In the genomic region with DNA sequence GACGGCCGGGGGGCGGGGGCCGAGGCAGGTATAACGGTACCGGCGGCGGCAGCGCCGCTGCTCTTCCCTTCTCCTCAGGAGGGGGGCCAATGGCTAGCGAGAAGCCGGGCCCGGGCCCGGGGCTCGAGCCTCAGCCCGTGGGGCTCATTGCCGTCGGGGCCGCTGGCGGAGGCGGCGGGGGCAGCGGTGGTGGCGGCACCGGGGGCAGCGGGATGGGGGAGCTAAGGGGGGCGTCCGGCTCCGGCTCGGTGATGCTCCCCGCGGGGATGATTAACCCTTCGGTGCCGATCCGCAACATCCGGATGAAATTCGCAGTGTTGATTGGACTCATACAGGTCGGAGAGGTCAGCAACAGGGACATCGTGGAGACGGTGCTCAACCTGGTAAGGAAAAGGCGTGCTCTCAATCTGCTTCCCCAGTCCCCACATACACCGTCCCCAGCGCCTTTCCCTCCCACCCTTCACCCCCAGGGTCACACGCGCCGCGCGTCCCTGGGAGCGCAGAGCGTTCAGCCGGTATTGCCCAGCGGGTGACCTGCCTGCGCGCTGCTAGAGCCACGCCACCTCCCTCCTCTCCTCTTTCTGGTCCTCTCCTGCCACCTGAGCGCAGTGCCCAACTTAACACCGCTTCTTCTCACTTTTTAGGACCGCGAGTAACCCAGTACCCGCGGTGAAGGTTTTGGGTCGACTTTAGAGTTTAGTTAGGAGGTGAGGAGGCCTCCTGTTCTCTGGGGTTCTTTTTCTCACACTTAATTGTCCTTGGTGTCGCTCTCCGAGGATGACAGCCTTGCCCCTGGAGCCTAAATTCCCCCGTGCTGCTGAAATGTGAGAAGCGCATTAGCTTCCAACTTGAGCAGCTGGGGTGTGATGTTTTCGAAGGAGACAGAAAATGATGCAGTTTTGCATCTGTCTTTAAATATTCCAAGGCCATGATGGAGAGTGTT, we compare ENCODE assay signal across 7 cellular contexts. TPM values are rescaled to one million over a fixed set of nuclear protein-coding genes. Genes with fewer than 3 reads are reported as not detected.
DNase-seq lines count a peak whose midpoint lies in the region; ATAC-seq, FAIRE-seq and TF ChIP-seq lines count a peak whose summit lies in the region.

No MANE protein-coding gene starts in this region.

- H3K9me3 ChIP-seq in H9 (ENCODE audit: control insufficient read depth, low read depth, low read length) (no peaks in the 10 kb centered on the region), iPS DF 6.9 (ENCODE audit: control insufficient read depth, insufficient read depth, low read length) (no peaks in the 10 kb centered on the region)

- H2BK20ac ChIP-seq in H9 (ENCODE audit: low read depth, low read length, poor library complexity, severe bottlenecking): no peak overlapping the region

- peaks cover 0 to 2% of the 10 kb centered on the region in 2 experiments; a peak in 1 of 5 replicates for H3K9me3 Mint-ChIP-seq in H9

- no peak overlapping the region for H2AK5ac ChIP-seq in H9 (ENCODE audit: insufficient read length, low read length)

- H3K36me3 ChIP-seq in iPS DF 6.9 (ENCODE audit: control insufficient read depth, insufficient read depth, low read length): no peaks in the 10 kb centered on the region

- H3K18ac ChIP-seq in H9 (ENCODE audit: insufficient read length, low read depth, low read length): no peak overlapping the region

- H3K4me1 ChIP-seq in H9 (ENCODE audit: insufficient read depth, low read length) (peaks cover 1% of the 10 kb centered on the region; the same call in 1 of the 2 replicates), iPS DF 6.9 (ENCODE audit: control insufficient read depth, insufficient read depth, low read length) (0 out of 2 replicates have a peak, but pooled peaks cover 3% of the 10 kb centered on the region)

- no peak overlapping the region for H4K5ac ChIP-seq in H9 (ENCODE audit: insufficient read length, low read depth, low read length)

- no peak overlapping the region for H3K56ac ChIP-seq in H9 (ENCODE audit: insufficient read length, low read depth, low read length)

- no peaks in the 10 kb centered on the region for H3K79me1 ChIP-seq in H9 (ENCODE audit: insufficient read depth, low read depth, low read length, poor library complexity, severe bottlenecking)

- H3K27ac Mint-ChIP-seq in H9: peak overlapping the region in 2 of 3 experiments; percentile 21 to 96; a peak in 5 of 7 replicates

- DNase-seq in H9 (peak; percentile 68), NCI-H2227 (lab: John Stamatoyannopoulos, UW; ENCODE audit: unreplicated experiment) (peak; percentile 51), anterior cingulate cortex (lab: John Stamatoyannopoulos, UW) (peak in 41 of 58 donors; percentile 1 to 55 (median 20)), iPS DF 6.9 (ENCODE audit: low read depth, low spot score) (no peak), sciatic nerve (ENCODE audit: low spot score) (peak; percentile 58), D721Med (ENCODE audit: insufficient read length, low spot score) (no peak)

- H3K4me1 Mint-ChIP-seq in H9: peaks cover 38 to 44% of the 10 kb centered on the region in 2 experiments

- no CpG with 5 or more reads among the region's 67 CpGs for WGBS in H9 (ENCODE audit: extremely low coverage, insufficient read length, low lambda C conversion rate)
- no CpG with 5 or more reads among the region's 67 CpGs for WGBS in iPS DF 6.9 (ENCODE audit: insufficient coverage, insufficient read length)

- peak overlapping the region; percentile 28 for H3K9ac ChIP-seq in H9 (ENCODE audit: extremely low read depth, insufficient read length, low read length)

- H3T11ph ChIP-seq in H9 (ENCODE audit: low read length): no peak overlapping the region

- H2BK15ac ChIP-seq in H9 (ENCODE audit: low read depth, low read length): no peak overlapping the region

- peak; percentile 11; the same call in 1 of the 3 replicates for TF ChIP-seq CTCF in H9 (conservative IDR thresholded peaks at IDR 0.05)
- no peak for TF ChIP-seq CTCF in D721Med (IDR thresholded peaks at IDR 0.05; ENCODE audit: insufficient read depth, missing control alignments)

- peak overlapping the region; percentile 92 to 93 for H3K4me3 Mint-ChIP-seq in H9

- H4K8ac ChIP-seq in H9 (replicated peaks; ENCODE audit: insufficient read length, low read depth, low read length): no peak overlapping the region

- H3K4ac ChIP-seq in H9 (ENCODE audit: low read depth, low read length): no peak overlapping the region

- H3K36me3 Mint-ChIP-seq in H9 (ENCODE audit: insufficient read depth in 1 of 3, low read depth in 3 of 3): peaks cover 0 to 2% (median 0%) of the 10 kb centered on the region in 3 experiments; a peak in 1 of 7 replicates

- H3K14ac ChIP-seq in H9 (ENCODE audit: insufficient read depth, low read length): no peak overlapping the region

- H3K23ac ChIP-seq in H9 (ENCODE audit: insufficient read length, low read depth, low read length): no peak overlapping the region

- H3K4me3 ChIP-seq in GM08714 (ENCODE audit: low read length): peak overlapping the region; percentile 87
- H3K4me3 ChIP-seq in iPS DF 6.9 (ENCODE audit: low read length): peak overlapping the region; percentile 95

- H3K23me2 ChIP-seq in H9 (ENCODE audit: insufficient read length, low read depth, low read length, poor library complexity, severe bottlenecking): peaks cover 15% of the 10 kb centered on the region

- H3K27ac ChIP-seq in H9 (ENCODE audit: insufficient read length, low read depth, low read length): no peak overlapping the region
- no peak overlapping the region for H3K27ac ChIP-seq in iPS DF 6.9 (ENCODE audit: low read length)

- ATAC-seq in sciatic nerve: peak; percentile 76

- FAIRE-seq in D721Med (lab: Jason Lieb, UNC): no peak

- H3K27me3 ChIP-seq in H9 (ENCODE audit: insufficient read depth, low read length): no peaks in the 10 kb centered on the region
- no peaks in the 10 kb centered on the region; the same call in 1 of the 2 replicates for H3K27me3 ChIP-seq in iPS DF 6.9 (ENCODE audit: control insufficient read depth, insufficient read depth, low read length)

- H4K91ac ChIP-seq in H9 (ENCODE audit: insufficient read length, low read depth, low read length): no peak overlapping the region

- H2AFZ ChIP-seq in H9 (ENCODE audit: low read length): no peak overlapping the region

- H2BK5ac ChIP-seq in H9 (ENCODE audit: insufficient read length, low read length): no peak overlapping the region

- H3K27me3 Mint-ChIP-seq in H9 (ENCODE audit: low read depth): peaks cover 4% of the 10 kb centered on the region

- peaks cover 1% of the 10 kb centered on the region; the same call in 1 of the 2 replicates for H3K79me2 ChIP-seq in H9 (ENCODE audit: insufficient read depth, low read length)

- intact Hi-C loops in sciatic nerve (cut with DNase I): no loop called here

- no peak overlapping the region for H2BK12ac ChIP-seq in H9 (ENCODE audit: insufficient read length, low read depth, low read length)

- H2BK120ac ChIP-seq in H9 (ENCODE audit: low read depth, low read length, poor library complexity, severe bottlenecking): no peak overlapping the region

- no peaks in the 10 kb centered on the region for H4K20me1 ChIP-seq in H9 (ENCODE audit: control insufficient read depth, insufficient read depth, insufficient read length)

- H3K4me2 ChIP-seq in H9 (ENCODE audit: insufficient read depth, insufficient read length, low read length): peak overlapping the region; percentile 59

RNA-seq across cellular contexts. Expression of gene NBEA, which starts 0.9 kb away (rescaled TPM):
- total RNA-seq in H9 (2021) (16.3 and 17.3 TPM in 2 replicates), sciatic nerve (16.3 TPM)

Comparison
In these comparisons a context has a peak if more than half of its experiments do, and no peak if none do; other contexts are left out.
1. DNase-seq: peak in H9 (single experiment), NCI-H2227 (single experiment), anterior cingulate cortex (41 of 58) and sciatic nerve (single experiment); none in iPS DF 6.9 (single experiment) and D721Med (single experiment).